10 cellular contexts compared by ENCODE assay signal in genomic region chr15:70376031-70376928, GRCh38.
A peak's percentile ranks its signal among the peaks of the same experiment; 100 is the strongest.
DNase-seq lines count a peak whose midpoint lies in the region; ATAC-seq and TF ChIP-seq lines count a peak whose summit lies in the region.
"Had no signal": no experiment of that assay in that cellular context is flagged by ENCODE, and none has a peak within 500 bp of the region (broad histone marks: within the 10 kb centered on the region; RNA-seq: fewer than 3 reads in every experiment).

No MANE protein-coding gene starts in this region.

- BruUV-seq in MCF 10A (replicated peaks; lab: Mats Ljungman, UMichigan) = no TSS peak

- H3K27ac Mint-ChIP-seq in MCF 10A (ENCODE audit: low read depth, unreplicated experiment) (no peak overlapping the region), chondrocyte (ENCODE audit: unreplicated experiment) (no peak overlapping the region)
- no peak overlapping the region for H3K27ac Mint-ChIP-seq in CD8-positive, alpha-beta memory T cell

- H3K27ac ChIP-seq in breast epithelium (peak overlapping the region; percentile 59 to 79), mesenchymal stem cell (ENCODE audit: low read length, poor library complexity, severe bottlenecking) (no peak overlapping the region)
- H3K27ac ChIP-seq in CD8-positive, alpha-beta memory T cell (ENCODE audit: low read depth, low read length) = no peak overlapping the region

- H3K9me3 Mint-ChIP-seq in MCF 10A (ENCODE audit: unreplicated experiment) (no peaks in the 10 kb centered on the region), chondrocyte (ENCODE audit: low read depth) (no peaks in the 10 kb centered on the region)
- H3K9me3 Mint-ChIP-seq in CD8-positive, alpha-beta memory T cell = peaks cover 0 to 3% (median 0%) of the 10 kb centered on the region in 5 donors

- no peak overlapping the region for H3K18ac ChIP-seq in mesenchymal stem cell (ENCODE audit: low read depth in 1 of 2, low read length in 2 of 2)

- H3K27me3 ChIP-seq in breast epithelium = peaks cover 0 to 3% of the 10 kb centered on the region in 2 donors
- peaks cover 67 to 75% of the 10 kb centered on the region in 2 experiments for H3K27me3 ChIP-seq in mesenchymal stem cell (ENCODE audit: control insufficient read depth in 1 of 2, insufficient read depth in 1 of 2, low read length in 2 of 2)
- H3K27me3 ChIP-seq in CD8-positive, alpha-beta memory T cell (ENCODE audit: insufficient read depth, low read length, poor library complexity, severe bottlenecking) = no peaks in the 10 kb centered on the region
- H3K27me3 ChIP-seq: adrenal gland had no signal

- no peak overlapping the region for H3K14ac ChIP-seq in mesenchymal stem cell (ENCODE audit: low read length in 2 of 2)

- no peak overlapping the region for H3K23ac ChIP-seq in mesenchymal stem cell (ENCODE audit: low read length in 2 of 2)

- TF ChIP-seq CTCF in breast epithelium (IDR thresholded peaks at IDR 0.05) = no peak
- no peak for TF ChIP-seq CTCF in MCF 10A (IDR thresholded peaks at IDR 0.05; ENCODE audit: unreplicated experiment)
- TF ChIP-seq CTCF in chondrocyte (IDR thresholded peaks at IDR 0.05) = no peak

- DNase-seq in breast epithelium (ENCODE audit: low spot score in 2 of 2) = peak in 1 of 2 donors; percentile 16
- DNase-seq in MCF 10A (ENCODE audit: unreplicated experiment) = no peak
- no peak for DNase-seq in chondrocyte (ENCODE audit: low spot score)
- no peak for DNase-seq in mesenchymal stem cell
- no peak for DNase-seq in T-helper 2 cell
- DNase-seq in CD8-positive, alpha-beta memory T cell = no peak
- DNase-seq in SHP77 treated with DMSO at 0.1 percent for 48 hours (lab: John Stamatoyannopoulos, UW) = no peak
- DNase-seq: NCI-H2081 treated with DMSO at 0.1 percent for 48 hours had no signal

- H3K36me3 ChIP-seq in breast epithelium = no peaks in the 10 kb centered on the region
- no peaks in the 10 kb centered on the region for H3K36me3 ChIP-seq in mesenchymal stem cell (ENCODE audit: control insufficient read depth in 1 of 2, insufficient read depth in 2 of 2, low read depth in 1 of 2, low read length in 2 of 2)
- no peaks in the 10 kb centered on the region for H3K36me3 ChIP-seq in CD8-positive, alpha-beta memory T cell (ENCODE audit: insufficient read depth, low read length)
- H3K36me3 ChIP-seq: adrenal gland had no signal

- H3K4me1 Mint-ChIP-seq in MCF 10A (ENCODE audit: insufficient read depth, unreplicated experiment) (peaks cover 33% of the 10 kb centered on the region), chondrocyte (ENCODE audit: low read depth) (peaks cover 28% of the 10 kb centered on the region)
- H3K4me1 Mint-ChIP-seq in CD8-positive, alpha-beta memory T cell = peaks cover 0 to 1% (median 0%) of the 10 kb centered on the region in 3 donors

- intact Hi-C loops in breast epithelium (cut with DNase I; ENCODE audit: low total_unique reads) (loop anchor here (10.0 kb wide), 1 partner anchor 89 kb away; no protein-coding TSS in a partner anchor), MCF 10A (cut with micrococcal nuclease) (no loop called here)

- H3K79me1 ChIP-seq in mesenchymal stem cell (replicated peaks; ENCODE audit: low read length, poor library complexity, severe bottlenecking) = no peaks in the 10 kb centered on the region

- H3K9me3 ChIP-seq in breast epithelium (no peaks in the 10 kb centered on the region), mesenchymal stem cell (ENCODE audit: control insufficient read depth, low read length) (peaks cover under 1% of the 10 kb centered on the region)
- H3K9me3 ChIP-seq in CD8-positive, alpha-beta memory T cell (ENCODE audit: low read length) = no peaks in the 10 kb centered on the region
- H3K9me3 ChIP-seq: adrenal gland had no signal

- H4K91ac ChIP-seq in mesenchymal stem cell (ENCODE audit: low read length) = no peak overlapping the region

- H4K8ac ChIP-seq in mesenchymal stem cell (ENCODE audit: low read length) = no peak overlapping the region

- TF ChIP-seq POLR2A in breast epithelium (IDR thresholded peaks at IDR 0.05) = no peak

- peak overlapping the region; percentile 81 for H3K9ac ChIP-seq in mesenchymal stem cell (ENCODE audit: low read length)

- H3K4ac ChIP-seq in mesenchymal stem cell (ENCODE audit: low read depth in 1 of 2, low read length in 2 of 2) = no peak overlapping the region

- no peak for ATAC-seq in HG03565 (IDR thresholded peaks at IDR 0.05; ENCODE audit: unreplicated experiment)

- H2BK120ac ChIP-seq in mesenchymal stem cell (ENCODE audit: low read depth, low read length) = no peak overlapping the region

- H2AK5ac ChIP-seq in mesenchymal stem cell (ENCODE audit: low read length, severe bottlenecking) = no peak overlapping the region

- 8% methylated on average over 10 of the region's 12 CpGs for WGBS in mesenchymal stem cell

- H3K4me3 ChIP-seq in breast epithelium = peak overlapping the region in 2 of 3 donors; percentile 5 to 23
- H3K4me3 ChIP-seq in mesenchymal stem cell (ENCODE audit: insufficient read depth in 1 of 2, low read depth in 1 of 2, low read length in 2 of 2) = peak overlapping the region in 1 of 2 experiments; percentile 67
- no peak overlapping the region for H3K4me3 ChIP-seq in CD8-positive, alpha-beta memory T cell (ENCODE audit: low read length)

- H3K4me1 ChIP-seq in breast epithelium = peaks cover 9 to 23% of the 10 kb centered on the region in 2 donors
- H3K4me1 ChIP-seq in mesenchymal stem cell (ENCODE audit: control insufficient read depth, insufficient read depth, low read depth, low read length) = peaks cover 12% of the 10 kb centered on the region
- no peaks in the 10 kb centered on the region for H3K4me1 ChIP-seq in CD8-positive, alpha-beta memory T cell (ENCODE audit: insufficient read depth, low read length)

- H3K36me3 Mint-ChIP-seq in MCF 10A (ENCODE audit: insufficient read depth, unreplicated experiment) (peaks cover 4% of the 10 kb centered on the region), chondrocyte (ENCODE audit: low read depth) (peaks cover 1% of the 10 kb centered on the region)
- H3K36me3 Mint-ChIP-seq in CD8-positive, alpha-beta memory T cell = no peaks in the 10 kb centered on the region

- H3K27me3 Mint-ChIP-seq in MCF 10A (ENCODE audit: insufficient read depth, unreplicated experiment) (no peaks in the 10 kb centered on the region), chondrocyte (ENCODE audit: low read depth) (peaks cover 13% of the 10 kb centered on the region)
- peaks cover 28 to 33% of the 10 kb centered on the region in 2 donors for H3K27me3 Mint-ChIP-seq in CD8-positive, alpha-beta memory T cell

- no peak overlapping the region for H2BK12ac ChIP-seq in mesenchymal stem cell (ENCODE audit: low read length in 2 of 2)

- no peak overlapping the region for H2AFZ ChIP-seq in mesenchymal stem cell (ENCODE audit: low read depth, low read length)

- H2BK5ac ChIP-seq in mesenchymal stem cell (ENCODE audit: low read depth, low read length, poor library complexity, severe bottlenecking) = no peak overlapping the region

- H3K4me2 ChIP-seq in mesenchymal stem cell (ENCODE audit: low read length, poor library complexity, severe bottlenecking) = peak overlapping the region; percentile 15

- CTCF ChIA-PET in MCF 10A (lab: Yijun Ruan, JAX) = interaction anchor here (0.5 to 1.7 kb wide), 4 partner anchors 112 to 1377 kb away, joined by 3 to 4 read pairs (median 3); no protein-coding TSS in a partner anchor
- CTCF ChIA-PET in CD8-positive, alpha-beta memory T cell (lab: Charles Lee) = no interaction called here

- H3K4me3 Mint-ChIP-seq in MCF 10A (ENCODE audit: unreplicated experiment) (no peak overlapping the region), chondrocyte (ENCODE audit: unreplicated experiment) (peak overlapping the region; percentile 42)
- no peak overlapping the region for H3K4me3 Mint-ChIP-seq in CD8-positive, alpha-beta memory T cell

- POLR2A ChIA-PET in MCF 10A (lab: Yijun Ruan, JAX) = interaction anchor here (0.7 to 2.1 kb wide), 6 partner anchors 27 to 913 kb away, joined by 4 to 8 read pairs (median 4); partner anchors contain the start of gene TLE3
- POLR2A ChIA-PET in CD8-positive, alpha-beta memory T cell (lab: Charles Lee) = no interaction called here

- H2BK15ac ChIP-seq in mesenchymal stem cell (ENCODE audit: low read depth, poor library complexity, severe bottlenecking) = peak overlapping the region; percentile 40

Comparison
In these comparisons a context has a peak if more than half of its experiments do, and no peak if none do; other contexts are left out.
1. H3K27ac ChIP-seq: peak in breast epithelium (2 of 2); none in mesenchymal stem cell (single experiment) and CD8-positive, alpha-beta memory T cell (single experiment).